In genomic region chr5:173646684-173647083, GRCh38 we compare ENCODE assay signal across 24 cellular contexts. TPM values are rescaled to one million over a fixed set of nuclear protein-coding genes. Genes with fewer than 3 reads are reported as not detected.
A peak's percentile ranks its signal among the peaks of the same experiment; 100 is the strongest.
DNase-seq lines count a peak whose midpoint lies in the region; ATAC-seq and TF ChIP-seq lines count a peak whose summit lies in the region.
"Had no signal": no experiment of that assay in that cellular context is flagged by ENCODE, and none has a peak within 500 bp of the region (broad histone marks: within the 10 kb centered on the region; RNA-seq: fewer than 3 reads in every experiment).

No MANE protein-coding gene starts in this region.

- H3K9me3 ChIP-seq in endodermal cell (ENCODE audit: control insufficient read depth, low read length) (peaks cover 16% of the 10 kb centered on the region), mesenchymal stem cell (ENCODE audit: control insufficient read depth, low read length) (peaks cover 2% of the 10 kb centered on the region), thyroid gland (no peaks in the 10 kb centered on the region)

- H3K27me3 ChIP-seq in endodermal cell (ENCODE audit: control insufficient read depth, insufficient read depth, low read length, poor library complexity, severe bottlenecking): no peaks in the 10 kb centered on the region
- peaks cover 0 to 48% of the 10 kb centered on the region in 2 experiments for H3K27me3 ChIP-seq in mesenchymal stem cell (ENCODE audit: control insufficient read depth in 1 of 2, insufficient read depth in 1 of 2, low read length in 2 of 2)
- H3K27me3 ChIP-seq in thyroid gland: no peaks in the 10 kb centered on the region

- no peak overlapping the region for H4K8ac ChIP-seq in mesenchymal stem cell (ENCODE audit: low read length)

- H3K4me1 ChIP-seq in endodermal cell (ENCODE audit: control insufficient read depth, insufficient read depth, low read length) (no peaks in the 10 kb centered on the region), mesenchymal stem cell (ENCODE audit: control insufficient read depth, insufficient read depth, low read depth, low read length) (peaks cover 20% of the 10 kb centered on the region), thyroid gland (peaks cover 21 to 33% of the 10 kb centered on the region in 2 donors)

- no peak overlapping the region for H2BK120ac ChIP-seq in mesenchymal stem cell (ENCODE audit: low read depth, low read length)

- no peak for TF ChIP-seq CTCF in endodermal cell (conservative IDR thresholded peaks at IDR 0.05)
- no peak for TF ChIP-seq CTCF in thyroid gland (IDR thresholded peaks at IDR 0.05)

- H3K79me1 ChIP-seq in mesenchymal stem cell (replicated peaks; ENCODE audit: low read length, poor library complexity, severe bottlenecking): no peaks in the 10 kb centered on the region

- no peak overlapping the region for H3K4me3 Mint-ChIP-seq in endodermal cell
- H3K4me3 Mint-ChIP-seq: B cell, HFFc6 had no signal

- peak overlapping the region; percentile 69 for H2AK5ac ChIP-seq in mesenchymal stem cell (ENCODE audit: low read length, severe bottlenecking)

- peak; percentile 37 for DNase-seq in activated effector memory CD4-positive, alpha-beta T cell treated with anti-CD3 and anti-CD28 coated beads, Interleukin-2, amount 50 U/mL, for 16 hours
- DNase-seq in activated effector memory CD4-positive, alpha-beta T cell treated with Interleukin-2 at 50 U/mL for 16 hours: no peak
- peak; percentile 35 for DNase-seq in endodermal cell
- no peak for DNase-seq in mesenchymal stem cell
- no peak for DNase-seq in thyroid gland
- DNase-seq in cortex of kidney (lab: John Stamatoyannopoulos, UW): no peak
- no peak for DNase-seq in HT-29 (ENCODE audit: low spot score)
- DNase-seq: COR-L47; DMS 273 treated with DMSO at 0.1 percent for 48 hours; DND-41; GF-D8; HFFc6; IMR-90; MG63; NCI-H1092; NCI-H2081; NCI-H2171 treated with DMSO at 0.1 percent for 48 hours; NCI-H446 treated with DMSO at 0.1 percent for 48 hours; NK-92 treated with Interleukin-12 subunit alpha and Interleukin-12 subunit beta, amount 100 ng/mL, for 24 hours; SHP77 treated with DMSO at 0.1 percent for 48 hours had no signal

- H3K9ac ChIP-seq in endodermal cell (ENCODE audit: extremely low read depth, low read length, poor library complexity, severe bottlenecking) (no peak overlapping the region), mesenchymal stem cell (ENCODE audit: low read length) (no peak overlapping the region)

- peaks cover 9% of the 10 kb centered on the region for H3K9me3 Mint-ChIP-seq in endodermal cell

- no peak overlapping the region for H3K18ac ChIP-seq in mesenchymal stem cell (ENCODE audit: low read depth in 1 of 2, low read length in 2 of 2)

- no peak overlapping the region for H4K91ac ChIP-seq in mesenchymal stem cell (ENCODE audit: low read length)

- H3K23ac ChIP-seq in mesenchymal stem cell (ENCODE audit: low read length in 2 of 2): no peak overlapping the region

- H3K27ac ChIP-seq in endodermal cell (ENCODE audit: low read depth, low read length): no peak overlapping the region
- no peak overlapping the region for H3K27ac ChIP-seq in mesenchymal stem cell (ENCODE audit: low read length, poor library complexity, severe bottlenecking)
- H3K27ac ChIP-seq in thyroid gland: peak overlapping the region; percentile 92 to 99 (median 93)
- H3K27ac ChIP-seq: 22Rv1 had no signal

- no peak overlapping the region for H3K4ac ChIP-seq in mesenchymal stem cell (ENCODE audit: low read depth in 1 of 2, low read length in 2 of 2)

- no peak overlapping the region for H2BK5ac ChIP-seq in mesenchymal stem cell (ENCODE audit: low read depth, low read length, poor library complexity, severe bottlenecking)

- no peak overlapping the region for H3K4me2 ChIP-seq in mesenchymal stem cell (ENCODE audit: low read length, poor library complexity, severe bottlenecking)

- no peak for TF ChIP-seq POLR2A in thyroid gland (IDR thresholded peaks at IDR 0.05)

- H2BK15ac ChIP-seq in mesenchymal stem cell (ENCODE audit: low read depth, poor library complexity, severe bottlenecking): no peak overlapping the region

- no peak overlapping the region for H3K4me3 ChIP-seq in endodermal cell (ENCODE audit: low read length)
- H3K4me3 ChIP-seq in mesenchymal stem cell (ENCODE audit: insufficient read depth in 1 of 2, low read depth in 1 of 2, low read length in 2 of 2): no peak overlapping the region
- no peak overlapping the region for H3K4me3 ChIP-seq in thyroid gland (replicated peaks in 1 of 3)
- H3K4me3 ChIP-seq: MG63 had no signal

- WGBS in endodermal cell (ENCODE audit: insufficient coverage in 1 of 2, insufficient read length in 1 of 2), 2 experiments: 90 to 99% methylated on average over 3 to 5 of the region's 5 CpGs
- WGBS in mesenchymal stem cell: 96% methylated on average over 5 of the region's 5 CpGs
- 63 to 68% methylated on average over 5 of the region's 5 CpGs for WGBS in thyroid gland, 2 donors

- H3K14ac ChIP-seq in mesenchymal stem cell (ENCODE audit: low read length in 2 of 2): no peak overlapping the region

- H2AFZ ChIP-seq in mesenchymal stem cell (ENCODE audit: low read depth, low read length): no peak overlapping the region

- ATAC-seq in HG02623 (IDR thresholded peaks at IDR 0.05; ENCODE audit: unreplicated experiment): no peak
- ATAC-seq: SK-N-SH treated with all-trans-retinoic acid at 6 μM for 48 hours had no signal

- no peak overlapping the region for H2BK12ac ChIP-seq in mesenchymal stem cell (ENCODE audit: low read length in 2 of 2)

- H3K36me3 ChIP-seq in endodermal cell (ENCODE audit: control insufficient read depth, insufficient read depth, low read length) (no peaks in the 10 kb centered on the region), mesenchymal stem cell (ENCODE audit: control insufficient read depth in 1 of 2, insufficient read depth in 2 of 2, low read depth in 1 of 2, low read length in 2 of 2) (no peaks in the 10 kb centered on the region), thyroid gland (no peaks in the 10 kb centered on the region)
- H3K36me3 ChIP-seq: MG63 had no signal

- peaks cover 7% of the 10 kb centered on the region for H3K27me3 Mint-ChIP-seq in endodermal cell (ENCODE audit: insufficient read depth)

- no peak overlapping the region for H3K27ac Mint-ChIP-seq in endodermal cell
- H3K27ac Mint-ChIP-seq: B cell, HFFc6 had no signal

- H3K4me1 Mint-ChIP-seq in endodermal cell: peaks cover 5% of the 10 kb centered on the region

- H3K36me3 Mint-ChIP-seq in endodermal cell (ENCODE audit: low read depth): no peaks in the 10 kb centered on the region

- intact Hi-C loops in thyroid gland (cut with DNase I): no loop called here

RNA-seq across cellular contexts. Expression of gene BOD1, which starts 30.2 kb away (rescaled TPM):
- total RNA-seq in endodermal cell: 10 to 100 TPM; 79.3 to 92.9 TPM
- polyA plus RNA-seq in endodermal cell (2013, experiment 1 of 2): 144 TPM
- 121 TPM for polyA plus RNA-seq in endodermal cell (2013, experiment 2 of 2)
- 79.3 TPM for polyA plus RNA-seq in mesenchymal stem cell (2013, experiment 1 of 2)
- polyA plus RNA-seq in mesenchymal stem cell (2013, experiment 2 of 2): 84.2 TPM
- total RNA-seq in thyroid gland: 10 to 100 TPM; 62.4 to 86.0 (median 74.7) TPM
- total RNA-seq in HT-29 (2014; rRNA removed; shearing (Covaris generic)): 55.2 and 55.4 TPM in 2 replicates

Comparison
In these comparisons a context has a peak if more than half of its experiments do, and no peak if none do; other contexts are left out.
1. DNase-seq: peak in activated effector memory CD4-positive, alpha-beta T cell treated with anti-CD3 and anti-CD28 coated beads, Interleukin-2, amount 50 U/mL, for 16 hours (single experiment) and endodermal cell (single experiment); none in activated effector memory CD4-positive, alpha-beta T cell treated with Interleukin-2 at 50 U/mL for 16 hours (single experiment), mesenchymal stem cell (single experiment), thyroid gland (0 of 2), cortex of kidney (single experiment) and HT-29 (single experiment).
2. H3K27ac ChIP-seq: peak in thyroid gland (3 of 3); none in endodermal cell (single experiment) and mesenchymal stem cell (single experiment).